In the genomic region with DNA sequence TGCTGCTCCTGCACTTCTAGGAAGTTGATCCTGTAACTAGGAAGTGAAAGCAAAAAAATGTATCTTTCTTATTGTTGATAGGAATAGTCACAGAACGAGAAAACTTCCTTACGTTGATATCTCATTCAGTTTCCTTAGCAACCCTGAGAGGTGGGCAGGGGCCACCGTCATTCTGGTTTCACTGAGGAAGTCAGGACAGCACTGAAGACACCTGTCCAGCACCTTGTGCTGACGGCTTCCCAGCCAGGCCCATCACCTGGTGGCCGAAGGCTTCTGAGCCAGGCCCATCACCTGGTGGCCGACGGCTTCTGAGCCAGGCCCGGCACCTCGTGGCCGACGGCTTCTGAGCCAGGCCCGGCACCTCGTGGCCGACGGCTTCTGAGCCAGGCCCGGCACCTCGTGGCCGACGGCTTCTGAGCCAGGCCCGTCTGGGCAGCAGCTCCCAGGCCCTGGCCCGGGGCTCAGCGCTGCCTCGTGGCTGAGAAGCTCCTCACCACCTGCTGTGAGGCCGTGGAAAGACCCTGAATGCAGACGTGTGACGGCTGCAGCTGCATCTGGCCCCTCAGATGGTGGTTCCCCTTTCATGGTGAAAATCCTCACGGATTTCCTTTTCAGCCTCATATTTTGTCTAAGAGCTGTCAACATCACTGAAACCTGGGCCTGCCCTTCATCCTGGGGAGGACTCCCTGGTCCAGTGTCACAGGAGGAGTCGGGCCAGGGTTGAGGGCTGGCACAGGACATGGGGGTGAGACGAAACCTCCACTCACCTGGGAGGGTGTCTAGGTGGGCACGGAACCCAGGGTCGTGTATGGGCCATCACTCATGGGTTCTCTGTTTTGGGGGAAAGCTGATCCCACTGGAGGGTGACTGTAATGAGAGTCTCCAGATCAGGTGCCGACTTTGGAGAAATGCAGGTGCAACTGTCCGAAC, we compare ENCODE assay signal across 21 cellular contexts. TPM values are rescaled to one million over a fixed set of nuclear protein-coding genes. Genes with fewer than 3 reads are reported as not detected.
DNase-seq lines count a peak whose midpoint lies in the region; ATAC-seq and TF ChIP-seq lines count a peak whose summit lies in the region.
"Had no signal": no experiment of that assay in that cellular context is flagged by ENCODE, and none has a peak within 500 bp of the region (broad histone marks: within the 10 kb centered on the region; RNA-seq: fewer than 3 reads in every experiment).

No MANE protein-coding gene starts in this region.

- H3K27me3 ChIP-seq in heart right ventricle (no peaks in the 10 kb centered on the region), right atrium auricular region (no peaks in the 10 kb centered on the region), esophagus squamous epithelium (no peaks in the 10 kb centered on the region), skeletal muscle tissue (ENCODE audit: control insufficient read depth in 3 of 3, insufficient read depth in 3 of 3, low read length in 3 of 3) (no peaks in the 10 kb centered on the region), Caco-2 (replicated peaks; ENCODE audit: control insufficient read depth, insufficient read depth, low read length) (no peaks in the 10 kb centered on the region)
- H3K27me3 ChIP-seq: body of pancreas, spleen, vagina had no signal

- no peaks in the 10 kb centered on the region for H3K27me3 Mint-ChIP-seq in Caco-2 (ENCODE audit: insufficient read depth, unreplicated experiment)

- intact Hi-C loops in heart right ventricle (cut with DNase I) (no loop called here), esophagus squamous epithelium (cut with DNase I) (no loop called here), Caco-2 (cut with micrococcal nuclease; ENCODE audit: unreplicated experiment) (no loop called here)

- TF ChIP-seq POLR2A in esophagus squamous epithelium (IDR thresholded peaks at IDR 0.05): no peak

- no peak overlapping the region for H3K4me3 Mint-ChIP-seq in Caco-2 (ENCODE audit: unreplicated experiment)

- CTCF ChIA-PET in Caco-2 (lab: Charles Lee): no interaction called here

- peaks cover 9 to 80% (median 51%) of the 10 kb centered on the region in 9 donors for H3K4me1 ChIP-seq in heart right ventricle
- peaks cover 0 to 31% of the 10 kb centered on the region in 2 donors for H3K4me1 ChIP-seq in right atrium auricular region
- peaks cover 30 to 91% (median 34%) of the 10 kb centered on the region in 3 donors for H3K4me1 ChIP-seq in esophagus squamous epithelium
- H3K4me1 ChIP-seq in skeletal muscle tissue (ENCODE audit: control insufficient read depth in 3 of 3, insufficient read depth in 3 of 3, low read length in 3 of 3): peaks cover 16 to 30% (median 29%) of the 10 kb centered on the region in 3 donors
- H3K4me1 ChIP-seq in Caco-2: peaks cover 23% of the 10 kb centered on the region

- H3K36me3 ChIP-seq in heart right ventricle: peaks cover 0 to 51% (median 13%) of the 10 kb centered on the region in 9 donors
- peaks cover 20% of the 10 kb centered on the region for H3K36me3 ChIP-seq in right atrium auricular region
- H3K36me3 ChIP-seq in esophagus squamous epithelium: peaks cover 0 to 37% (median 6%) of the 10 kb centered on the region in 3 donors
- peaks cover 12 to 14% (median 13%) of the 10 kb centered on the region in 3 donors for H3K36me3 ChIP-seq in skeletal muscle tissue (ENCODE audit: control insufficient read depth in 3 of 3, insufficient read depth in 3 of 3, low read length in 3 of 3)
- H3K36me3 ChIP-seq in Caco-2 (ENCODE audit: control insufficient read depth, insufficient read depth, low read length): no peaks in the 10 kb centered on the region

- H3K4me1 Mint-ChIP-seq in Caco-2 (ENCODE audit: low read depth, unreplicated experiment): peaks cover 23% of the 10 kb centered on the region

- H3K36me3 Mint-ChIP-seq in Caco-2 (ENCODE audit: insufficient read depth, unreplicated experiment): peaks cover 19% of the 10 kb centered on the region

- POLR2A ChIA-PET in Caco-2 (lab: Charles Lee): interaction anchor here (0.7 kb wide), 1 partner anchor 306 kb away, joined by 5 read pairs; no protein-coding TSS in a partner anchor

- H3K27ac ChIP-seq in heart right ventricle: peak overlapping the region in 8 of 10 donors; percentile 44 to 83 (median 78)
- no peak overlapping the region for H3K27ac ChIP-seq in right atrium auricular region
- peak overlapping the region; percentile 2 to 95 (median 89) for H3K27ac ChIP-seq in esophagus squamous epithelium
- H3K27ac ChIP-seq in skeletal muscle tissue (ENCODE audit: low read depth, low read length): peak overlapping the region; percentile 66
- H3K27ac ChIP-seq: body of pancreas, vagina had no signal

- no peak overlapping the region for H3K4me3 ChIP-seq in heart right ventricle
- no peak overlapping the region for H3K4me3 ChIP-seq in right atrium auricular region
- no peak overlapping the region for H3K4me3 ChIP-seq in esophagus squamous epithelium
- no peak overlapping the region for H3K4me3 ChIP-seq in skeletal muscle tissue (ENCODE audit: low read length in 3 of 3)
- no peak overlapping the region for H3K4me3 ChIP-seq in Caco-2 (ENCODE audit: low read depth, low read length)
- H3K4me3 ChIP-seq: body of pancreas, spleen, vagina had no signal

- H3K9me3 Mint-ChIP-seq in Caco-2 (ENCODE audit: unreplicated experiment): no peaks in the 10 kb centered on the region

- H3K9me3 ChIP-seq in heart right ventricle (no peaks in the 10 kb centered on the region), right atrium auricular region (no peaks in the 10 kb centered on the region), esophagus squamous epithelium (no peaks in the 10 kb centered on the region), skeletal muscle tissue (ENCODE audit: control insufficient read depth in 3 of 3, low read length in 3 of 3) (no peaks in the 10 kb centered on the region), Caco-2 (no peaks in the 10 kb centered on the region)
- H3K9me3 ChIP-seq: body of pancreas, spleen, vagina had no signal

- no TSS peak for BruUV-seq in Caco-2 (replicated peaks; lab: Mats Ljungman, UMichigan)

- no peak for ATAC-seq in heart right ventricle
- no peak for ATAC-seq in HG03139 (IDR thresholded peaks at IDR 0.05; ENCODE audit: unreplicated experiment)
- no peak for ATAC-seq in HG03025 (IDR thresholded peaks at IDR 0.05; ENCODE audit: low FRiP score, unreplicated experiment)
- ATAC-seq: body of pancreas, left colon had no signal

- H3K27ac Mint-ChIP-seq in Caco-2 (ENCODE audit: unreplicated experiment): no peak overlapping the region

- H3K9ac ChIP-seq in skeletal muscle tissue (ENCODE audit: low read depth in 1 of 3, low read length in 3 of 3): no peak overlapping the region

- DNase-seq in heart right ventricle: no peak
- DNase-seq in right atrium auricular region (ENCODE audit: low spot score): no peak
- peak; percentile 58 for DNase-seq in MV-4-11 (lab: John Stamatoyannopoulos, UW)
- no peak for DNase-seq in esophagus squamous epithelium (lab: John Stamatoyannopoulos, UW)
- no peak for DNase-seq in Caco-2
- DNase-seq: activated CD4-positive, alpha-beta T cell treated with anti-CD3 and anti-CD28 coated beads, Interleukin-2, amount 50 U/mL, for 1 hour; activated CD8-positive, alpha-beta memory T cell treated with anti-CD3 and anti-CD28 coated beads, Interleukin-2, amount 50 U/mL, for 4 hours; body of pancreas; DMS 273 treated with DMSO at 0.1 percent for 48 hours; GDM1; left colon; NCI-H748 treated with DMSO at 0.1 percent for 48 hours; SIG-M5 had no signal

- WGBS in heart right ventricle, 2 donors: 84 to 88% methylated on average over 33 of the region's 33 CpGs
- 86% methylated on average over 7 to 14 of the region's 33 CpGs for WGBS in esophagus squamous epithelium, 2 donors

- no peak for TF ChIP-seq CTCF in heart right ventricle (IDR thresholded peaks at IDR 0.05)
- no peak for TF ChIP-seq CTCF in right atrium auricular region (IDR thresholded peaks at IDR 0.05)
- no peak for TF ChIP-seq CTCF in esophagus squamous epithelium (IDR thresholded peaks at IDR 0.05)
- TF ChIP-seq CTCF in Caco-2 (IDR thresholded peaks at IDR 0.05; ENCODE audit: insufficient read depth in 1 of 2, low read depth in 1 of 2, low read length in 1 of 2, severe bottlenecking in 1 of 2, unreplicated experiment in 1 of 2): no peak

RNA-seq across cellular contexts. Expression of gene ZNF750, which starts 33.0 kb away (rescaled TPM):
- total RNA-seq in heart right ventricle (under 1 TPM in 3 of 10 donors, not detected in 7; 0.11 to 0.20 (median 0.15) TPM), right atrium auricular region (not detected), esophagus squamous epithelium (100 to 1,000 TPM in 2 of 4 donors, 10 to 100 TPM in 2; 55.4 to 253 (median 96.8) TPM), skeletal muscle tissue (not detected), Caco-2 (2022) (0.14 and 0.19 TPM in 2 replicates)
- polyA plus RNA-seq in heart right ventricle: under 1 TPM; 0.14 to 0.15 TPM
- total RNA-seq: body of pancreas; left colon; mononuclear cell; T-helper 1 cell treated with Interleukin-12 subunit alpha and Interleukin-12 subunit beta and Interleukin-4 antibody, amounts not matched to agents 30 ng/mL and 1 ng/mL, for 36 hours had no signal
- polyA plus RNA-seq: BJ had no signal

Comparison
In these comparisons a context has a peak if more than half of its experiments do, and no peak if none do; other contexts are left out.
1. H3K27ac ChIP-seq: peak in heart right ventricle (8 of 10), esophagus squamous epithelium (4 of 4) and skeletal muscle tissue (single experiment); none in right atrium auricular region (0 of 2).
2. RNA of gene ZNF750, which starts 33.0 kb away (total RNA-seq): 55.4 to 253 TPM in esophagus squamous epithelium; 0.14 to 0.19 TPM in Caco-2, 0.11 to 0.20 TPM in heart right ventricle, not detected in right atrium auricular region and not detected in skeletal muscle tissue (single experiment); every median in the first group is over 10 times any median in the second.